2 cellular contexts compared by ENCODE assay signal in the genomic region with DNA sequence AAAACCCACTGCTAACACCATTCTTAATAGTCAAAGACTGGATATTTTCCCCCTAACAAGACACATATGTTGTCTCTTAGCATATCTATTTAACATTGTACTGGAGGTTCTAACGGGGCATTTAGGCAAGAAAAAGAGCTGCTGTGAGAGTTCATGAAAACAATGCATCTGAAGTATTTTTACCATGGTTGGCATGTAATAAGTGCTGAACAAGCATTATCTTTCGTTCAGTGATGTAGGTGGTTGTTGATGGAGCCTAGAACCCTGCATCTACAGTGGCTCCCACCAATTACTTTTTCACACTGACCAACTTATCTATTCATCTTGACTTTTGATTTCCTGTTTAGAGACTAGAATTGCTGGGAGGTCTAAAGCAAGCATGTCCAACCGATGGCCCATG.
TF ChIP-seq lines count a peak whose summit lies in the region.

No MANE protein-coding gene starts in this region.

TF ChIP-seq in IMR-90, 13 proteins besides CTCF, POLR2A, EP300 and RAD21:
- no peak for TF ChIP-seq RFX5 (IDR thresholded peaks at IDR 0.05; ENCODE audit: low read depth, low read length)
- peak; percentile 87 for TF ChIP-seq MAFK (IDR thresholded peaks at IDR 0.05; ENCODE audit: low read depth, low read length)
TF ChIP-seq in IMR-90: peak in this region for 1.

TF ChIP-seq in K562, 482 proteins besides CTCF, POLR2A, EP300 and RAD21:
- peak; percentile 75 for TF ChIP-seq MAFF (IDR thresholded peaks at IDR 0.05; ENCODE audit: low read length)
- TF ChIP-seq ZNF316 (IDR thresholded peaks at IDR 0.05): peak; percentile 93
- TF ChIP-seq MAFG (tag; conservative IDR thresholded peaks at IDR 0.05): peak; percentile 78
- peak; percentile 77 for TF ChIP-seq MAFK (IDR thresholded peaks at IDR 0.05; ENCODE audit: low read length)
- no peak for TF ChIP-seq POLR2G (IDR thresholded peaks at IDR 0.05; ENCODE audit: low read depth, low read length)
- TF ChIP-seq C11orf30 (IDR thresholded peaks at IDR 0.05; ENCODE audit: low read depth): peak; percentile 85
- TF ChIP-seq, protein P1, sequence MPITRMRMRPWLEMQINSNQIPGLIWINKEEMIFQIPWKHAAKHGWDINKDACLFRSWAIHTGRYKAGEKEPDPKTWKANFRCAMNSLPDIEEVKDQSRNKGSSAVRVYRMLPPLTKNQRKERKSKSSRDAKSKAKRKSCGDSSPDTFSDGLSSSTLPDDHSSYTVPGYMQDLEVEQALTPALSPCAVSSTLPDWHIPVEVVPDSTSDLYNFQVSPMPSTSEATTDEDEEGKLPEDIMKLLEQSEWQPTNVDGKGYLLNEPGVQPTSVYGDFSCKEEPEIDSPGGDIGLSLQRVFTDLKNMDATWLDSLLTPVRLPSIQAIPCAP (CRISPR knock-in tag; IDR thresholded peaks at IDR 0.05; ENCODE audit: borderline replicate concordance): no peak
- no peak for TF ChIP-seq IFI16 (CRISPR knock-in tag; IDR thresholded peaks at IDR 0.05)
- no peak for TF ChIP-seq STAG1 (CRISPR knock-in tag; IDR thresholded peaks at IDR 0.05; ENCODE audit: borderline replicate concordance)
TF ChIP-seq in K562: peak in this region for 5.
